ENCODE assay signal across 7 cellular contexts in the genomic region with DNA sequence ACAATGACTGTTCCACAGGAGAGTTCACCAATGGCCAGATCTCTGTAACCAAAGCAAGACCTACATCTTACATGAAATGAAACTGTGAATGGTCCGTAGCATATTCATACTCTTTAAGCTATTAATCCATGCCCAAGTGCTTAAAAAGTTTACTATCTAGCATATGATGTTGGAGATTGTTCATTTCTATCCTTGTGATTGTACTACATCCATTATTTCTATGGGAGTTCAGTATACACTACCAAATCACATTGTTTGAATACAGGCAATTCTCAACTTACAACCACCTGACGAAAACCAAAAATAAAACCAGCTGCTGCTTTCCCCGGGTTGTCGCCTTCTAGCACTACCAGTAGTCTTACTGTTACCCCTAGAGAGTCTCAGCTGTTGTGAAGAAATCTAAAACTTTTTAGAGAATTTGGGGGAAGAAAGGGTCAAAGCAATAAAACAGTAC. TPM values are rescaled to one million over a fixed set of nuclear protein-coding genes. Genes with fewer than 3 reads are reported as not detected.
DNase-seq lines count a peak whose midpoint lies in the region; ATAC-seq and TF ChIP-seq lines count a peak whose summit lies in the region.

No MANE protein-coding gene starts in this region.

- H3K9ac ChIP-seq in MM.1S (ENCODE audit: low read length): peak overlapping the region; percentile 46

- peak overlapping the region; percentile 66; the same call in 1 of the 2 replicates for H3K27ac ChIP-seq in MM.1S (ENCODE audit: low read length)
- peak overlapping the region; percentile 19 for H3K27ac ChIP-seq in osteoblast (ENCODE audit: low read depth, low read length)

- H3K4me2 ChIP-seq in MM.1S (ENCODE audit: low read depth, low read length): peak overlapping the region; percentile 60
- H3K4me2 ChIP-seq in osteoblast (ENCODE audit: insufficient read depth, low read length): peak overlapping the region; percentile 16

- in situ Hi-C loops in G401 (cut with HindIII; ENCODE audit: low sequenced_read_pairs): no loop called here

- ATAC-seq in GM19035 (IDR thresholded peaks at IDR 0.05; ENCODE audit: unreplicated experiment) (peak; percentile 67), HG02610 (IDR thresholded peaks at IDR 0.05; ENCODE audit: unreplicated experiment) (peak; percentile 54), left cardiac atrium (no peak)

- peak overlapping the region; percentile 50 for H3K4me3 ChIP-seq in MM.1S (ENCODE audit: low read length)
- no peak overlapping the region for H3K4me3 ChIP-seq in osteoblast (ENCODE audit: insufficient read depth, low read length)

- no peaks in the 10 kb centered on the region for H3K79me2 ChIP-seq in MM.1S (ENCODE audit: low read length)
- H3K79me2 ChIP-seq in osteoblast (ENCODE audit: insufficient read depth, low read length): peaks cover 71% of the 10 kb centered on the region

- H3K4me1 ChIP-seq in MM.1S (ENCODE audit: low read length) (0 out of 2 replicates have a peak, but pooled peaks cover 6% of the 10 kb centered on the region), osteoblast (ENCODE audit: insufficient read depth, low read length) (peaks cover 23% of the 10 kb centered on the region)

- no peak for TF ChIP-seq CTCF in MM.1S (IDR thresholded peaks at IDR 0.05; ENCODE audit: low read length)
- TF ChIP-seq CTCF in osteoblast (IDR thresholded peaks at IDR 0.05; ENCODE audit: extremely low read depth, low read depth, low read length): no peak

- intact Hi-C loops in left cardiac atrium (cut with DNase I): no loop called here

- DNase-seq in MM.1S: peak; percentile 15
- DNase-seq in osteoblast (ENCODE audit: insufficient read length, low spot score, missing footprints): no peak
- DNase-seq in G401 (ENCODE audit: low spot score): no peak
- no peak for DNase-seq in stimulated activated CD4-positive, alpha-beta T cell treated with anti-CD3 and anti-CD28 coated beads, Interleukin-2, amount 100 ng/mL, for 24 hours
- no peak for DNase-seq in left cardiac atrium

- no peaks in the 10 kb centered on the region for H3K9me2 ChIP-seq in MM.1S (replicated peaks; ENCODE audit: insufficient read depth, low read length)

- H4K20me1 ChIP-seq in MM.1S (ENCODE audit: insufficient read depth, low read length) (no peaks in the 10 kb centered on the region), osteoblast (ENCODE audit: insufficient read depth, low read length) (no peaks in the 10 kb centered on the region)

- H3F3A ChIP-seq in MM.1S (ENCODE audit: insufficient read depth, low read length): no peaks in the 10 kb centered on the region; the same call in 1 of the 2 replicates

- H3K36me3 ChIP-seq in MM.1S (replicated peaks; ENCODE audit: insufficient read depth, low read length) (no peaks in the 10 kb centered on the region), osteoblast (ENCODE audit: insufficient read depth, low read length) (no peaks in the 10 kb centered on the region)

- no peaks in the 10 kb centered on the region for H3K9me3 ChIP-seq in MM.1S (replicated peaks; ENCODE audit: insufficient read depth, low read length)
- H3K9me3 ChIP-seq in osteoblast (ENCODE audit: low read depth, low read length): no peaks in the 10 kb centered on the region

- H2AFZ ChIP-seq in MM.1S (ENCODE audit: low read length) (no peak overlapping the region), osteoblast (ENCODE audit: low read length) (no peak overlapping the region)

- no peaks in the 10 kb centered on the region for H3K27me3 ChIP-seq in MM.1S (replicated peaks; ENCODE audit: insufficient read depth, low read length)
- no peaks in the 10 kb centered on the region for H3K27me3 ChIP-seq in osteoblast (ENCODE audit: insufficient read depth, low read length)

RNA-seq across cellular contexts. Expression of a gene that starts 37.9 kb away (rescaled TPM):
- total RNA-seq in osteoblast (30.4 and 57.8 TPM in 2 replicates), left cardiac atrium (10 to 100 TPM; 13.3 to 25.4 TPM)
- 0.80 and 1.8 TPM in 2 replicates for total RNA-seq in G401 (2014; rRNA removed; shearing (Covaris generic))

Comparison
In these comparisons a context has a peak if more than half of its experiments do, and no peak if none do; other contexts are left out.
1. ATAC-seq: peak in GM19035 (single experiment) and HG02610 (single experiment); none in left cardiac atrium (0 of 2).